In the genomic region with DNA sequence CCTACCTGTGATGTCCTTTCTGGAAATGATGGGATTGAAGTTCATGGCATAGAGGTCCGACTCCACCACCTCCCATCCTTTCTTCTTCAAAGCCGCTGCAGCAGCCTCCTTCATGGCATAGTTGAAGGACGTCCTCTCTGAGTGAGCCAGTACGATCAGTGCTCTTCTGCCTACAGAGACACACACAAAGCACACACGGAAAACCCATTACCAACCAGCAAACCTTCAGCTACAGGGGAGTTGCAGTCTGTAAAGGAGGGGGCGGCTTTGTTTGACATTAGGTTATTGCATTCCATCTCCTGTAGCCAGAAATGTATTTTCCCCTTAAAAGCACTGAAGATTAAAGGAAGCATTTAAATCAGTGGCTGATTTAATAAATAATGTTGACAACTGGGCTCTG, we compare ENCODE assay signal across 31 cellular contexts.
"Had no signal": no experiment of that assay in that cellular context is flagged by ENCODE, and none has a peak within 500 bp of the region (broad histone marks: within the 10 kb centered on the region; RNA-seq: fewer than 3 reads in every experiment).

No MANE protein-coding gene starts in this region.

- H3K4me3 ChIP-seq: adrenal gland, SJCRH30 had no signal

- H3K9me3 ChIP-seq: adrenal gland, SJCRH30 had no signal

- H3K27ac Mint-ChIP-seq: activated B cell treated with CpG ODN at 0.5 μM for 24 hours; activated CD4-positive, alpha-beta memory T cell treated with anti-CD3 and anti-CD28 coated beads for 36 hours; activated CD4-positive, alpha-beta T cell treated with anti-CD3 and anti-CD28 coated beads, Interleukin-2, amount 10 ng/mL, durations not matched to agents 7 days and 5 days; activated naive CD4-positive, alpha-beta T cell treated with anti-CD3 and anti-CD28 coated beads for 36 hours; activated naive CD8-positive, alpha-beta T cell treated with anti-CD3 and anti-CD28 coated beads, Interleukin-2, amount 10 ng/mL, durations not matched to agents 7 days and 5 days; T-helper 1 cell treated with Interleukin-12 subunit alpha and Interleukin-12 subunit beta and Interleukin-4 antibody, amounts not matched to agents 30 μg/mL and 1 μg/mL, for 36 hours had no signal

- H3K27ac ChIP-seq: adrenal gland, KMS-11, RWPE1, SJCRH30 had no signal

- H3K27me3 ChIP-seq: adrenal gland, SJCRH30 had no signal

- H3K4me1 ChIP-seq: adrenal gland, SJCRH30 had no signal

- H3K9ac ChIP-seq: KMS-11 had no signal

- H3K4me2 ChIP-seq: KMS-11 had no signal

- H3K36me3 Mint-ChIP-seq: activated naive CD8-positive, alpha-beta T cell treated with anti-CD3 and anti-CD28 coated beads, Interleukin-2, amount 10 ng/mL, durations not matched to agents 7 days and 5 days had no signal

- H3K4me3 Mint-ChIP-seq: activated B cell treated with CpG ODN at 0.5 μM for 24 hours; activated CD4-positive, alpha-beta memory T cell treated with anti-CD3 and anti-CD28 coated beads for 36 hours; activated CD4-positive, alpha-beta T cell treated with anti-CD3 and anti-CD28 coated beads, Interleukin-2, amount 10 ng/mL, durations not matched to agents 7 days and 5 days; activated naive CD4-positive, alpha-beta T cell treated with anti-CD3 and anti-CD28 coated beads for 36 hours; activated naive CD8-positive, alpha-beta T cell treated with anti-CD3 and anti-CD28 coated beads, Interleukin-2, amount 10 ng/mL, durations not matched to agents 7 days and 5 days; activated T-cell treated with anti-CD3 and anti-CD28 coated beads, Interleukin-2, amount 50 U/mL, for 4 hours; T-helper 1 cell treated with Interleukin-12 subunit alpha and Interleukin-12 subunit beta and Interleukin-4 antibody, amounts not matched to agents 30 μg/mL and 1 μg/mL, for 36 hours had no signal

- H3K27me3 Mint-ChIP-seq: activated B cell treated with CpG ODN at 0.5 μM for 24 hours; activated CD4-positive, alpha-beta memory T cell treated with anti-CD3 and anti-CD28 coated beads for 36 hours; activated CD4-positive, alpha-beta T cell treated with anti-CD3 and anti-CD28 coated beads, Interleukin-2, amount 10 ng/mL, durations not matched to agents 7 days and 5 days; activated naive CD8-positive, alpha-beta T cell treated with anti-CD3 and anti-CD28 coated beads, Interleukin-2, amount 10 ng/mL, durations not matched to agents 7 days and 5 days had no signal

- DNase-seq: activated B cell treated with CpG ODN at 0.5 μM for 24 hours; activated CD4-positive, alpha-beta memory T cell treated with anti-CD3 and anti-CD28 coated beads for 36 hours; activated CD4-positive, alpha-beta T cell treated with anti-CD3 and anti-CD28 coated beads for 1 hour; activated CD4-positive, alpha-beta T cell treated with anti-CD3 and anti-CD28 coated beads, Interleukin-2, amount 10 ng/mL, durations not matched to agents 7 days and 5 days; activated effector memory CD4-positive, alpha-beta T cell treated with anti-CD3 and anti-CD28 coated beads, Interleukin-2, amount 50 U/mL, for 16 hours; activated naive CD4-positive, alpha-beta T cell treated with anti-CD3 and anti-CD28 coated beads for 36 hours; activated naive CD8-positive, alpha-beta T cell treated with anti-CD3 and anti-CD28 coated beads, Interleukin-2, amount 10 ng/mL, durations not matched to agents 7 days and 5 days; activated T-cell treated with anti-CD3 and anti-CD28 coated beads, Interleukin-2, amount 50 U/mL, for 4 hours; anterior cingulate cortex; cerebellar nuclear complex; MV-4-11; NCI-H1092 treated with DMSO at 0.1 percent for 48 hours; NCI-H1417 treated with DMSO at 0.1 percent for 48 hours; NCI-H1694; NCI-H2029; NCI-H2107; NCI-H2171 treated with DMSO at 0.1 percent for 48 hours; NCI-H345; NCI-H510A; NCI-H526 treated with DMSO at 0.1 percent for 48 hours; NCI-H82; NK-92 treated with Interleukin-12 subunit alpha and Interleukin-12 subunit beta, amount 100 ng/mL, for 24 hours; OCI-M1; Right ventricle myocardium superior; SJCRH30; T-helper 9 cell had no signal

- ATAC-seq: activated T-cell treated with anti-CD3 and anti-CD28 coated beads, Interleukin-2, amount 50 U/mL, for 4 hours; Panc1 had no signal

- H3K9me3 Mint-ChIP-seq: activated B cell treated with CpG ODN at 0.5 μM for 24 hours; activated CD4-positive, alpha-beta memory T cell treated with anti-CD3 and anti-CD28 coated beads for 36 hours; activated CD4-positive, alpha-beta T cell treated with anti-CD3 and anti-CD28 coated beads, Interleukin-2, amount 10 ng/mL, durations not matched to agents 7 days and 5 days; activated naive CD4-positive, alpha-beta T cell treated with anti-CD3 and anti-CD28 coated beads for 36 hours; activated naive CD8-positive, alpha-beta T cell treated with anti-CD3 and anti-CD28 coated beads, Interleukin-2, amount 10 ng/mL, durations not matched to agents 7 days and 5 days; activated T-cell treated with anti-CD3 and anti-CD28 coated beads, Interleukin-2, amount 50 U/mL, for 4 hours; T-helper 1 cell treated with Interleukin-12 subunit alpha and Interleukin-12 subunit beta and Interleukin-4 antibody, amounts not matched to agents 30 μg/mL and 1 μg/mL, for 36 hours had no signal

- H3K36me3 ChIP-seq: SJCRH30 had no signal
